8 cellular contexts compared by ENCODE assay signal in the genomic region with DNA sequence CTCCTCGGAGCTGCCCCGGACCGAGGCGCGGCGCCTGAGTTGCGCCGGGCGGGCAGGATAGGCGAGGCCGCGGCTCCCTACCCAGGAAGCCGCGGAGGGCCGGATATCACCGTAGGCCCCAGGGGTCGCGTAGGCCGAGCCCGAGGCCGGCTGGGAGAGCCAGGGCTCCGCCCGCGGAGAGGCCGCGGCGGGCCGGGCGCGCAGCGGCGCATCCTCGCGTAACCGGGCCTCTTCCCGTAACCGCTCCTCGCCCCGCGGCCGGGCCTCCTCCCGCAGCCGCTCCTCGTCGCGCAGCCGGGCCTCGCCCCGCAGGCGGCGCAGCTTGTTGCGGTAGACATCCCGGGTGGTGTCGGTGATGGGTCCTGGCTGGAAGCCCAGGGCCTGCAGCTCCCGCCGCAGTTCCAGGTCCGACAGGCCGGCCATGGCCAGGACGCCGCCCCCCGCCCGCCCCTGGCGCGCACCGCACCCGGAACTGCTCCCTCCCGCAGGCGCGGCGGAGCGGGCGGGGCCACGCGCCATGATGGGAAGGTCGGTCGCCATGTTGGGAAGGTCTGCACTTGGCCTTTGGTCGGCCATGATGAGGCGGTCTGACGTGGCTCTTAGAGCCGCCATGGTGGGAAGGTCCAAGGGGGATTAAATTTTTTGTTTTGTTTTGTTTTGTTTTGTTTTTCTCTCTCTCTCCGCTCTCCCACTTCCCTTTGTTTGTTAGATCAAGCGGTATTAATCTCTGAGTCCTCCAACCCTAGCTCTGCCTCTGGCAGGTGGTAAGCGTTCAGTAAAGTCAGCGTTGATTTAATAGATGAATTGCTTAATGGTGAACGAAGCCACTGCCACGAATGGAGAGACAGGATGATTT. TPM values are rescaled to one million over a fixed set of nuclear protein-coding genes. Genes with fewer than 3 reads are reported as not detected.
DNase-seq lines count a peak whose midpoint lies in the region; ATAC-seq and TF ChIP-seq lines count a peak whose summit lies in the region.

A gene (minus strand): TSS at position 437 of the 856 bp plus-strand sequence. CDS start 14 bp downstream, at position 423.

- peak within 1 kb of the TSS; percentile 71 for H3K27ac ChIP-seq in mesenchymal stem cell (ENCODE audit: low read length, poor library complexity, severe bottlenecking)

- peaks cover 24% of the 10 kb centered on the region for H3K4me1 ChIP-seq in mesenchymal stem cell (ENCODE audit: control insufficient read depth, insufficient read depth, low read depth, low read length)

- H3K4me3 ChIP-seq in mesenchymal stem cell (ENCODE audit: insufficient read depth in 1 of 2, low read depth in 1 of 2, low read length in 2 of 2), result peak within 1 kb of the TSS; percentile 84 to 93

- H2BK15ac ChIP-seq in mesenchymal stem cell (ENCODE audit: low read depth, poor library complexity, severe bottlenecking), result peak within 1 kb of the TSS; percentile 88

- peaks cover 15 to 20% of the 10 kb centered on the region in 2 experiments for H3K36me3 ChIP-seq in mesenchymal stem cell (ENCODE audit: control insufficient read depth in 1 of 2, insufficient read depth in 2 of 2, low read depth in 1 of 2, low read length in 2 of 2)

- peak within 1 kb of the TSS in 1 of 2 experiments; percentile 87 for H3K23ac ChIP-seq in mesenchymal stem cell (ENCODE audit: low read length in 2 of 2)

- H2BK5ac ChIP-seq in mesenchymal stem cell (ENCODE audit: low read depth, low read length, poor library complexity, severe bottlenecking), result peak within 1 kb of the TSS; percentile 92

- H3K27me3 Mint-ChIP-seq in effector memory CD8-positive, alpha-beta T cell, result peaks cover 0 to 7% of the 10 kb centered on the region in 2 donors

- H4K8ac ChIP-seq in mesenchymal stem cell (ENCODE audit: low read length), result peak within 1 kb of the TSS; percentile 96

- peak within 1 kb of the TSS; percentile 89 for H2BK120ac ChIP-seq in mesenchymal stem cell (ENCODE audit: low read depth, low read length)

- H3K4me2 ChIP-seq in mesenchymal stem cell (ENCODE audit: low read length, poor library complexity, severe bottlenecking), result peak within 1 kb of the TSS; percentile 66

- H3K18ac ChIP-seq in mesenchymal stem cell (ENCODE audit: low read depth in 1 of 2, low read length in 2 of 2), result peak within 1 kb of the TSS; percentile 97 to 99

- ATAC-seq in effector memory CD8-positive, alpha-beta T cell (replicated peaks), result peak; percentile 88

- peak within 1 kb of the TSS in 1 of 2 experiments; percentile 81 for H2BK12ac ChIP-seq in mesenchymal stem cell (ENCODE audit: low read length in 2 of 2)

- H3K79me1 ChIP-seq in mesenchymal stem cell (replicated peaks; ENCODE audit: low read length, poor library complexity, severe bottlenecking), result peaks cover 23% of the 10 kb centered on the region

- peak within 1 kb of the TSS; percentile 94 for H4K91ac ChIP-seq in mesenchymal stem cell (ENCODE audit: low read length)

- peaks cover 31% of the 10 kb centered on the region for H3K36me3 Mint-ChIP-seq in effector memory CD8-positive, alpha-beta T cell (ENCODE audit: insufficient read depth)

- peaks cover 0 to 15% of the 10 kb centered on the region in 2 experiments for H3K27me3 ChIP-seq in mesenchymal stem cell (ENCODE audit: control insufficient read depth in 1 of 2, insufficient read depth in 1 of 2, low read length in 2 of 2)

- peak within 1 kb of the TSS; percentile 61 for H2AK5ac ChIP-seq in mesenchymal stem cell (ENCODE audit: low read length, severe bottlenecking)

- peak within 1 kb of the TSS; percentile 93 to 94 for H3K27ac Mint-ChIP-seq in effector memory CD8-positive, alpha-beta T cell

- no peaks in the 10 kb centered on the region for H3K9me3 ChIP-seq in mesenchymal stem cell (ENCODE audit: control insufficient read depth, low read length)

- H3K4me1 Mint-ChIP-seq in effector memory CD8-positive, alpha-beta T cell (ENCODE audit: low read depth in 2 of 2), result peaks cover 41 to 49% of the 10 kb centered on the region in 2 donors

- peak within 1 kb of the TSS in 1 of 2 experiments; percentile 98 for H3K14ac ChIP-seq in mesenchymal stem cell (ENCODE audit: low read length in 2 of 2)

- H3K4me3 Mint-ChIP-seq in effector memory CD8-positive, alpha-beta T cell, result peak within 1 kb of the TSS; percentile 86 to 88

- H3K9me3 Mint-ChIP-seq in effector memory CD8-positive, alpha-beta T cell, result no peaks in the 10 kb centered on the region

- peak within 1 kb of the TSS; percentile 88 for H2AFZ ChIP-seq in mesenchymal stem cell (ENCODE audit: low read depth, low read length)

- peak within 1 kb of the TSS; percentile 91 to 99 for H3K4ac ChIP-seq in mesenchymal stem cell (ENCODE audit: low read depth in 1 of 2, low read length in 2 of 2)

- WGBS in mesenchymal stem cell, result 6% methylated on average over 56 of the region's 86 CpGs

- TF ChIP-seq CTCF in GM20000 (IDR thresholded peaks at IDR 0.05; ENCODE audit: extremely low read depth, missing control alignments), result no peak

- peak; percentile 76 for DNase-seq in CMK (ENCODE audit: low read depth)
- DNase-seq in GM20000 (ENCODE audit: low spot score), result peak; percentile 98
- DNase-seq in HT-29 (ENCODE audit: low spot score), result peak; percentile 85
- DNase-seq in NOMO-1 treated with DMSO at 0.1 percent for 48 hours (lab: John Stamatoyannopoulos, UW; ENCODE audit: unreplicated experiment), result peak; percentile 77
- DNase-seq in activated CD8-positive, alpha-beta memory T cell treated with anti-CD3 and anti-CD28 coated beads for 4 hours (ENCODE audit: low read depth in 2 of 2), result peak; percentile 82 to 87
- peak; percentile 92 to 95 (median 95) for DNase-seq in effector memory CD8-positive, alpha-beta T cell
- DNase-seq in mesenchymal stem cell, result peak; percentile 93
- DNase-seq in stimulated activated CD8-positive, alpha-beta memory T cell treated with anti-CD3 and anti-CD28 coated beads, Interleukin-12 subunit alpha, Interleukin-12 subunit beta, amount 100 ng/mL, for 24 hours (ENCODE audit: extremely low read depth), result peak; percentile 73

- peak within 1 kb of the TSS; percentile 94 for H3K9ac ChIP-seq in mesenchymal stem cell (ENCODE audit: low read length)

RNA-seq across cellular contexts. Expression of the gene that starts here (rescaled TPM):
- total RNA-seq in HT-29 (2014; rRNA removed; shearing (Covaris generic)), result 42.1 and 50.2 TPM in 2 replicates
- polyA plus RNA-seq in mesenchymal stem cell (2013, experiment 1 of 2), result 37.2 TPM
- 35.9 TPM for polyA plus RNA-seq in mesenchymal stem cell (2013, experiment 2 of 2)

Comparison
In these comparisons a context has a peak if more than half of its experiments do, and no peak if none do; other contexts are left out.
1. Peak in every context shown above with its lines: DNase-seq, ATAC-seq, H3K4me3 ChIP-seq and H3K27ac ChIP-seq.